ENCODE assay signal across 9 cellular contexts in genomic region chr5:1109542-1110259, GRCh38. TPM values are rescaled to one million over a fixed set of nuclear protein-coding genes. Genes with fewer than 3 reads are reported as not detected.
DNase-seq lines count a peak whose midpoint lies in the region; ATAC-seq and TF ChIP-seq lines count a peak whose summit lies in the region.
"Had no signal": no experiment of that assay in that cellular context is flagged by ENCODE, and none has a peak within 500 bp of the region (broad histone marks: within the 10 kb centered on the region; RNA-seq: fewer than 3 reads in every experiment).

No MANE protein-coding gene starts in this region.

- H3K27ac Mint-ChIP-seq in type B pancreatic cell = no peak overlapping the region

- peak overlapping the region; percentile 91 to 99 (median 97) for H3K27ac ChIP-seq in heart right ventricle
- H3K27ac ChIP-seq in body of pancreas = peak overlapping the region; percentile 74 to 93 (median 90)

- H3K36me3 ChIP-seq in heart right ventricle (peaks cover 0 to 16% (median 0%) of the 10 kb centered on the region in 9 donors), body of pancreas (replicated peaks in 1 of 2; ENCODE audit: insufficient read depth in 1 of 2, low read depth in 2 of 2) (no peaks in the 10 kb centered on the region), mucosa of stomach (ENCODE audit: control insufficient read depth, insufficient read depth, low read length) (no peaks in the 10 kb centered on the region)

- H3K4me3 ChIP-seq in heart right ventricle (peak overlapping the region in 9 of 10 donors; percentile 74 to 99 (median 97)), body of pancreas (no peak overlapping the region), mucosa of stomach (ENCODE audit: low read length) (peak overlapping the region; percentile 84)

- H3K36me3 Mint-ChIP-seq in type B pancreatic cell = no peaks in the 10 kb centered on the region

- no peaks in the 10 kb centered on the region for H3K27me3 Mint-ChIP-seq in type B pancreatic cell

- intact Hi-C loops in heart right ventricle (cut with DNase I) = loop anchor here in 1 of 10 donors (2.0 kb wide), 1 partner anchor 31 kb away; no protein-coding TSS in a partner anchor
- intact Hi-C loops in cardiac septum (cut with DNase I) = no loop called here
- intact Hi-C loops in body of pancreas (cut with DNase I) = no loop called here

- 61 to 72% methylated on average over 26 of the region's 26 CpGs for whole genome bisulfite sequencing in heart right ventricle, 2 donors
- 47 to 66% methylated on average over 11 to 26 of the region's 26 CpGs for WGBS in body of pancreas, 2 donors

- H3K9ac ChIP-seq in mucosa of stomach (ENCODE audit: low read length) = peak overlapping the region; percentile 92

- peaks cover 30% of the 10 kb centered on the region for H3K4me1 Mint-ChIP-seq in type B pancreatic cell (ENCODE audit: unreplicated experiment)

- TF ChIP-seq CTCF in heart right ventricle (IDR thresholded peaks at IDR 0.05) (no peak), body of pancreas (IDR thresholded peaks at IDR 0.05) (no peak), type B pancreatic cell (conservative IDR thresholded peaks at IDR 0.05) (no peak)

- DNase-seq in heart right ventricle = no peak
- DNase-seq in cardiac septum (ENCODE audit: low spot score) = no peak
- peak in 1 of 4 donors; percentile 46 for DNase-seq in body of pancreas
- no peak for DNase-seq in type B pancreatic cell (ENCODE audit: extremely low spot score, unreplicated experiment)
- no peak for DNase-seq in epidermal melanocyte (ENCODE audit: insufficient read length, low spot score)
- no peak for DNase-seq in HuH-7 (ENCODE audit: low spot score)
- DNase-seq: occipital lobe had no signal

- H3K27me3 ChIP-seq in heart right ventricle = peaks cover 0 to 3% (median 0%) of the 10 kb centered on the region in 7 donors
- H3K27me3 ChIP-seq in body of pancreas = no peaks in the 10 kb centered on the region
- H3K27me3 ChIP-seq in mucosa of stomach (ENCODE audit: control insufficient read depth, insufficient read depth, low read length) = peaks cover 3% of the 10 kb centered on the region

- H3K9me3 ChIP-seq in heart right ventricle = no peaks in the 10 kb centered on the region
- H3K9me3 ChIP-seq in body of pancreas = no peaks in the 10 kb centered on the region
- H3K9me3 ChIP-seq in mucosa of stomach (ENCODE audit: control insufficient read depth, low read length) = no peaks in the 10 kb centered on the region

- TF ChIP-seq POLR2A in body of pancreas (IDR thresholded peaks at IDR 0.05) = no peak

- ATAC-seq in heart right ventricle (peak in 2 of 8 donors; percentile 1), body of pancreas (no peak), SK-N-SH treated with all-trans-retinoic acid at 6 μM for 48 hours (no peak)

- H3K4me1 ChIP-seq in heart right ventricle = peaks cover 13 to 66% (median 62%) of the 10 kb centered on the region in 9 donors
- peaks cover 79% of the 10 kb centered on the region for H3K4me1 ChIP-seq in body of pancreas
- H3K4me1 ChIP-seq in mucosa of stomach (ENCODE audit: control insufficient read depth, insufficient read depth, low read length) = peaks cover 57% of the 10 kb centered on the region

- peak overlapping the region; percentile 85 for H3K4me3 Mint-ChIP-seq in type B pancreatic cell

- no peaks in the 10 kb centered on the region for H3K9me3 Mint-ChIP-seq in type B pancreatic cell

TF ChIP-seq in SK-N-SH treated with all-trans-retinoic acid at 6 μM for 48 hours, 23 proteins besides CTCF, POLR2A, EP300 and RAD21:
- TF ChIP-seq PPARA (CRISPR knock-in tag; IDR thresholded peaks at IDR 0.05; ENCODE audit: borderline replicate concordance) = no peak
- TF ChIP-seq SNAI2 (CRISPR knock-in tag; IDR thresholded peaks at IDR 0.05) = no peak
- no peak for TF ChIP-seq RARB (CRISPR knock-in tag; IDR thresholded peaks at IDR 0.05)
- TF ChIP-seq CSRNP3 (CRISPR knock-in tag; IDR thresholded peaks at IDR 0.05) = no peak

RNA-seq across cellular contexts. Expression of gene SLC12A7, which starts 2.2 kb away (rescaled TPM):
- total RNA-seq in heart right ventricle (100 to 1,000 TPM; 122 to 208 (median 146) TPM), cardiac septum (127 TPM), body of pancreas (10 to 100 TPM; 35.5 to 42.8 TPM), type B pancreatic cell (ENCODE audit: low replicate concordance) (44.7 and 57.6 TPM in 2 replicates)
- 100 to 1,000 TPM in 1 of 2 donors, 10 to 100 TPM in 1; 36.3 to 145 TPM for polyA plus RNA-seq in heart right ventricle

Comparison
In these comparisons a context has a peak if more than half of its experiments do, and no peak if none do; other contexts are left out.
1. H3K4me3 ChIP-seq: peak in heart right ventricle (9 of 10) and mucosa of stomach (single experiment); none in body of pancreas (0 of 2).